26 cellular contexts compared by ENCODE assay signal in the genomic region with DNA sequence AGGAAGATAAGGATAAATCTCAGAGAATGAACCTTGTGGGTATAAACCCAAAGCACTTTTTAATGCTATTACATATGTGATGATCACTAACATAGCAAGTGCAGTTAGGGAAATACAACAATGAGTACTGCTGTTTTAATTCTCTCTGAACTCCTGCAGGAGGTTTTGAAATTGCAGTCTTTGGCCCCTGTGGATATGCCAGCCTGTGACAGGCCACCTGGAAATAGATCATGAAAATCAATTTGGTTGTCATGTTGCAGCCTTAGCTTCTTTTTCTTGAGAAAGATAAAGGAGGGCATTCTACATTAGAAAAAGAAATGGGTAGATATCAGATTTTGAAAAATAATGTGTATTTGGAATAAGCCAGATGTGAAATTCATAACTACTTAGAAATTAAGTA.
"Had no signal": no experiment of that assay in that cellular context is flagged by ENCODE, and none has a peak within 500 bp of the region (broad histone marks: within the 10 kb centered on the region; RNA-seq: fewer than 3 reads in every experiment).

No MANE protein-coding gene starts in this region.

- DNase-seq: activated B cell treated with CpG ODN at 0.5 μM for 24 hours; activated CD4-positive, alpha-beta T cell treated with anti-CD3 and anti-CD28 coated beads for 48 hours; activated CD4-positive, alpha-beta T cell treated with anti-CD3 and anti-CD28 coated beads, Interleukin-2, amount 50 U/mL, for 1 hour; activated CD4-positive, alpha-beta T cell treated with anti-CD3 and anti-CD28 coated beads, Interleukin-2, amount 50 U/mL, for 48 hours; activated CD8-positive, alpha-beta memory T cell treated with anti-CD3 and anti-CD28 coated beads for 24 hours; activated CD8-positive, alpha-beta T cell treated with anti-CD3 and anti-CD28 coated beads for 36 hours; activated effector memory CD4-positive, alpha-beta T cell treated with Interleukin-2 at 50 U/mL for 16 hours; activated gamma-delta T cell treated with Interleukin-2 at 50 U/mL for 16 hours; activated naive CD4-positive, alpha-beta T cell treated with anti-CD3 and anti-CD28 coated beads, Interleukin-2, amount 50 U/mL, for 16 hours; activated naive CD4-positive, alpha-beta T cell treated with Interleukin-2 at 50 U/mL for 16 hours; activated T-cell treated with anti-CD3 and anti-CD28 coated beads, Interleukin-2, amount 50 U/mL, for 4 hours; amniotic stem cell; anterior cingulate cortex; brain microvascular endothelial cell; cortex of kidney; dermis blood vessel endothelial cell; effector CD4-positive, alpha-beta T cell; effector memory CD8-positive, alpha-beta T cell; foreskin fibroblast; glutamatergic neuron; heart left ventricle; T-cell; T1000; WERI-Rb-1 had no signal

- ATAC-seq: activated CD4-positive, CD25-positive, alpha-beta regulatory T cell treated with anti-CD3 and anti-CD28 coated beads, Interleukin-2, amount 50 U/mL, for 24 hours; activated CD8-positive, alpha-beta T cell treated with anti-CD3 and anti-CD28 coated beads for 36 hours; activated T-cell treated with anti-CD3 and anti-CD28 coated beads, Interleukin-2, amount 50 U/mL, for 4 hours; activated T-helper 17 cell treated with anti-CD3 and anti-CD28 coated beads, Interleukin-2, amount 50 U/mL, for 72 hours; effector memory CD8-positive, alpha-beta T cell; heart left ventricle; T-cell had no signal
